ENCODE assay signal across 34 cellular contexts in genomic region chr18:12165038-12165768, GRCh38.
"Had no signal": no experiment of that assay in that cellular context is flagged by ENCODE, and none has a peak within 500 bp of the region (broad histone marks: within the 10 kb centered on the region; RNA-seq: fewer than 3 reads in every experiment).

No MANE protein-coding gene starts in this region.

- DNase-seq: Karpas-422, Kasumi-1, MG63, MM.1S, MV-4-11, NCI-H1048, NCI-H1092, NCI-H1092 treated with DMSO at 0.1 percent for 48 hours, NCI-H1105, NCI-H1105 treated with DMSO at 0.1 percent for 48 hours, NCI-H1417, NCI-H1417 treated with DMSO at 0.1 percent for 48 hours, NCI-H1436, NCI-H1436 treated with DMSO at 0.1 percent for 48 hours, NCI-H146, NCI-H1694, NCI-H1694 treated with DMSO at 0.1 percent for 48 hours, NCI-H187, NCI-H187 treated with DMSO at 0.1 percent for 48 hours, NCI-H1930, NCI-H2029, NCI-H2029 treated with DMSO at 0.1 percent for 48 hours, NCI-H2081, NCI-H2081 treated with DMSO at 0.1 percent for 48 hours, NCI-H2107, NCI-H2171, NCI-H2171 treated with DMSO at 0.1 percent for 48 hours, NCI-H2227 treated with DMSO at 0.1 percent for 48 hours, NCI-H226, NCI-H345, NCI-H446, NCI-H446 treated with DMSO at 0.1 percent for 48 hours, NCI-H510A, NCI-H510A treated with DMSO at 0.1 percent for 48 hours had no signal

- H3K4me3 ChIP-seq: MG63 had no signal

- H3K36me3 ChIP-seq: MG63 had no signal
